1 cellular context compared by ENCODE assay signal in the genomic region with DNA sequence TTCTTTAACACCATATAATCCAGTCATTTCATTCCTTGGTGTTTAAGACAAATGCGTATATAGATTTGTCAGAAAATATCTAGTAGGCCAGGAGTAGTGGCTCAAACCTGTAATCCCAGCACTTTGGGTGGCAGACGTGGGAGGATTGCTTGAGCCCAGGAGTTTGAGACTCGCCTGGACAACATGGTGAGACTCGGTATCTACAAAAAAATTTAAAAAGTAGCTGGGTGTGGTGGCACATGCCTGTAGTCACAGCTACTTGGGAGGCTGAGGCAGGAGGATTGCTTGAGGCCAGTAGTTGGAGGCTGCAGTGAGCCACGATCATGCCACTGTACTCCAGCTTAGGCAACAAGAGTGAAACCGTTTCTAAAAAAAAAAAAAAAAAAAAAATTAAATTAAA.
TF ChIP-seq lines count a peak whose summit lies in the region.

No MANE protein-coding gene starts in this region.

TF ChIP-seq in HepG2, 621 proteins besides CTCF, POLR2A, EP300 and RAD21:
- TF ChIP-seq, protein P1, sequence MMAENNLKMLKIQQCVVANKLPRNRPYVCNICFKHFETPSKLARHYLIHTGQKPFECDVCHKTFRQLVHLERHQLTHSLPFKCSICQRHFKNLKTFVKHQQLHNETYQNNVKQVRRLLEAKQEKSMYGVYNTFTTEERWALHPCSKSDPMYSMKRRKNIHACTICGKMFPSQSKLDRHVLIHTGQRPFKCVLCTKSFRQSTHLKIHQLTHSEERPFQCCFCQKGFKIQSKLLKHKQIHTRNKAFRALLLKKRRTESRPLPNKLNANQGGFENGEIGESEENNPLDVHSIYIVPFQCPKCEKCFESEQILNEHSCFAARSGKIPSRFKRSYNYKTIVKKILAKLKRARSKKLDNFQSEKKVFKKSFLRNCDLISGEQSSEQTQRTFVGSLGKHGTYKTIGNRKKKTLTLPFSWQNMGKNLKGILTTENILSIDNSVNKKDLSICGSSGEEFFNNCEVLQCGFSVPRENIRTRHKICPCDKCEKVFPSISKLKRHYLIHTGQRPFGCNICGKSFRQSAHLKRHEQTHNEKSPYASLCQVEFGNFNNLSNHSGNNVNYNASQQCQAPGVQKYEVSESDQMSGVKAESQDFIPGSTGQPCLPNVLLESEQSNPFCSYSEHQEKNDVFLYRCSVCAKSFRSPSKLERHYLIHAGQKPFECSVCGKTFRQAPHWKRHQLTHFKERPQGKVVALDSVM (CRISPR knock-in tag; IDR thresholded peaks at IDR 0.05) = peak; percentile 36; the same call in 1 of the 2 replicates
- TF ChIP-seq ZBTB8A (CRISPR knock-in tag; IDR thresholded peaks at IDR 0.05; ENCODE audit: borderline replicate concordance, low read depth) = no peak
